ENCODE assay signal across 14 cellular contexts in the genomic region with DNA sequence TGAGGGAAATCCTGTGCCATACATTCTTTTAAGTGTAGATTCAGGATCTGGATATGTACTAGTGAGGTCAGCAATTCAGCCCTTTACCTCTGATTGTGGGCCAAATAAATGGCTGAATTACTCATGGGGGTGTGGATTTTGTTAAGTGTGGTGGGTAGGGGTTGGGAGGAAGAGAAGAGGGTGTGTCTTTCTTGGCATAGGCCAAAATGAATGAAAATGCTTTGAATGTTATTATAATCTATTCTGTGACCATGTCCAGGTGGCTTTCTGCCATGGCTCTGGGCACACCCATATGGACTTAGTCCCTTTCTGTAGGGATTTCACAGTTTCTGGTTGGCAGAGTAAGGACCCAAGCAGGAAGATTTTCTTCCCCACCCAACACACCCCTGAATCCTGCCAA.
DNase-seq lines count a peak whose midpoint lies in the region; ATAC-seq and TF ChIP-seq lines count a peak whose summit lies in the region.
"Had no signal": no experiment of that assay in that cellular context is flagged by ENCODE, and none has a peak within 500 bp of the region (broad histone marks: within the 10 kb centered on the region; RNA-seq: fewer than 3 reads in every experiment).

No MANE protein-coding gene starts in this region.

- intact Hi-C loops in right lobe of liver (cut with DNase I), result no loop called here

- H3K9me3 ChIP-seq in right lobe of liver (no peaks in the 10 kb centered on the region), upper lobe of left lung (no peaks in the 10 kb centered on the region)

- DNase-seq in M059J (ENCODE audit: low read depth) (peak; percentile 74), dermis blood vessel endothelial cell (peak; percentile 36), right lobe of liver (peak in 2 of 3 donors; percentile 56 to 59), upper lobe of left lung (no peak), middle frontal gyrus (ENCODE audit: extremely low spot score, low spot score) (no peak), cerebellar cortex (ENCODE audit: low spot score) (no peak)
- DNase-seq in naive thymus-derived CD8-positive, alpha-beta T cell, result no peak
- DNase-seq: NCI-H187 treated with DMSO at 0.1 percent for 48 hours; stimulated activated naive B cell treated with anti-CD40 and anti-IgM and Interleukin-4, amounts not matched to agents 10 μg/mL and 1 μg/mL and 100 μg/mL, for 72 hours had no signal

- POLR2A ChIA-PET in naive thymus-derived CD8-positive, alpha-beta T cell (lab: Charles Lee), result no interaction called here

- H3K27ac ChIP-seq in right lobe of liver (no peak overlapping the region), upper lobe of left lung (peak overlapping the region in 1 of 4 donors; percentile 53)
- H3K27ac ChIP-seq: HL-60 had no signal

- no peak overlapping the region for H3K4me3 ChIP-seq in right lobe of liver
- H3K4me3 ChIP-seq in upper lobe of left lung, result no peak overlapping the region
- H3K4me3 ChIP-seq: lung had no signal

- no peaks in the 10 kb centered on the region for H3K9me3 Mint-ChIP-seq in naive thymus-derived CD8-positive, alpha-beta T cell

- no peak overlapping the region for H3K4me3 Mint-ChIP-seq in naive thymus-derived CD8-positive, alpha-beta T cell
- H3K4me3 Mint-ChIP-seq: stimulated activated naive B cell treated with anti-CD40 and anti-IgM and Interleukin-4, amounts not matched to agents 10 μg/mL and 1 μg/mL and 100 μg/mL, for 72 hours had no signal

- TF ChIP-seq EP300 in upper lobe of left lung (IDR thresholded peaks at IDR 0.05), result no peak

- TF ChIP-seq CTCF in right lobe of liver (IDR thresholded peaks at IDR 0.05) (no peak), upper lobe of left lung (IDR thresholded peaks at IDR 0.05) (no peak)

- no peaks in the 10 kb centered on the region for H3K36me3 Mint-ChIP-seq in naive thymus-derived CD8-positive, alpha-beta T cell
- H3K36me3 Mint-ChIP-seq: stimulated activated naive B cell treated with anti-CD40 and anti-IgM and Interleukin-4, amounts not matched to agents 10 μg/mL and 1 μg/mL and 100 μg/mL, for 72 hours had no signal

- H3K4me1 ChIP-seq in right lobe of liver, result no peaks in the 10 kb centered on the region
- peaks cover 0 to 5% (median 0%) of the 10 kb centered on the region in 4 donors for H3K4me1 ChIP-seq in upper lobe of left lung

- TF ChIP-seq POLR2A in right lobe of liver (IDR thresholded peaks at IDR 0.05), result no peak
- TF ChIP-seq POLR2A in upper lobe of left lung (IDR thresholded peaks at IDR 0.05), result no peak

- H3K27me3 ChIP-seq in right lobe of liver, result no peaks in the 10 kb centered on the region
- no peaks in the 10 kb centered on the region for H3K27me3 ChIP-seq in upper lobe of left lung

- no peaks in the 10 kb centered on the region for H3K4me1 Mint-ChIP-seq in naive thymus-derived CD8-positive, alpha-beta T cell
- H3K4me1 Mint-ChIP-seq: stimulated activated naive B cell treated with anti-CD40 and anti-IgM and Interleukin-4, amounts not matched to agents 10 μg/mL and 1 μg/mL and 100 μg/mL, for 72 hours had no signal

- H3K36me3 ChIP-seq in right lobe of liver, result no peaks in the 10 kb centered on the region
- H3K36me3 ChIP-seq in upper lobe of left lung, result no peaks in the 10 kb centered on the region

- H3K27me3 Mint-ChIP-seq in naive thymus-derived CD8-positive, alpha-beta T cell, result peaks cover 5 to 11% (median 6%) of the 10 kb centered on the region in 5 donors

- no peak overlapping the region for H3K27ac Mint-ChIP-seq in naive thymus-derived CD8-positive, alpha-beta T cell
- H3K27ac Mint-ChIP-seq: stimulated activated naive B cell treated with anti-CD40 and anti-IgM and Interleukin-4, amounts not matched to agents 10 μg/mL and 1 μg/mL and 100 μg/mL, for 72 hours had no signal

- ATAC-seq in right lobe of liver (peak; percentile 65 to 92 (median 80)), upper lobe of left lung (ENCODE audit: low FRiP score in 2 of 2) (peak; percentile 44 to 76), GM18907 (IDR thresholded peaks at IDR 0.05; ENCODE audit: unreplicated experiment) (no peak)
- no peak for ATAC-seq in naive thymus-derived CD8-positive, alpha-beta T cell
- ATAC-seq: activated CD4-positive, CD25-positive, alpha-beta regulatory T cell treated with anti-CD3 and anti-CD28 coated beads, Interleukin-2, amount 50 U/mL, for 24 hours; Panc1; stimulated activated naive B cell treated with anti-CD40 and anti-IgM and Interleukin-4, amounts not matched to agents 10 μg/mL and 1 μg/mL and 100 μg/mL, for 72 hours had no signal

Comparison
In these comparisons a context has a peak if more than half of its experiments do, and no peak if none do; other contexts are left out.
1. DNase-seq: peak in M059J (single experiment), dermis blood vessel endothelial cell (single experiment) and right lobe of liver (2 of 3); none in upper lobe of left lung (0 of 2), naive thymus-derived CD8-positive, alpha-beta T cell (0 of 10), middle frontal gyrus (single experiment) and cerebellar cortex (single experiment).
2. ATAC-seq: peak in right lobe of liver (4 of 4) and upper lobe of left lung (2 of 2); none in naive thymus-derived CD8-positive, alpha-beta T cell (0 of 2) and GM18907 (single experiment).